Comparison of ENCODE assay signal across 2 cellular contexts in the genomic region with DNA sequence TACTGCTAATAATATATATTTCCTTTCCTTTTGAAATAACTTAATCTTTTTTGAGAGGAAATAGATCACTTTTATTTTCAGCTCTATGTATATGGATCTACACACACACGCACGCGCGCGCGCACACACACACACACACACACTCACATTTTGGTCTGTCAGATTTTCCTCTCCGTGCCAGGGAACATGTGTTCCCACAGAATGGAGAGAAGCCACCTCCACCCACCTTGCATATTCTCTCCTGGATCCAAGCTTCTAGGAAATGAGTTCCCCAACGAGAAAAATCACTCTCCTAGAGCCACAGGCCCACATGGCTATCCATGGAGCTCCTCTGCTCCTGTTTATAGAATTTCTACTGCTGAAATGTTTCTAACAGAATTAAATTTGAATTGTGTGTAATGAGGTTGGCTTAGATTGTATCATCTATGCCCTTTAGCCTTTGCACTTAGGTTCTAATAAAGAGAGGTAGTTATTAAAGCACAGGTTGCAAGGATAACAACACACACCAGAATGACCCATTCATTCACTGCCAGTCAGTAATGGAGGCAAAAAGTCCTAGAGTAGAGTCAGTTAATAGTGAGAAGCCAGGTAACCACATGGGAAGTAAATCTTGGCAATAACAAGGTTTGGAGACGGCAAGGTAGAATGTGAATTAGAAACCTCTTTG.
A peak's percentile ranks its signal among the peaks of the same experiment; 100 is the strongest.
TF ChIP-seq lines count a peak whose summit lies in the region.

No MANE protein-coding gene starts in this region.

TF ChIP-seq in liver, 16 proteins besides CTCF, POLR2A, EP300 and RAD21:
- peak; percentile 23 to 50 for TF ChIP-seq HNF4A (conservative IDR thresholded peaks at IDR 0.05)
- no peak for TF ChIP-seq JUND (IDR thresholded peaks at IDR 0.05)

TF ChIP-seq in HepG2, 621 proteins besides CTCF, POLR2A, EP300 and RAD21:
- TF ChIP-seq, protein P1, sequence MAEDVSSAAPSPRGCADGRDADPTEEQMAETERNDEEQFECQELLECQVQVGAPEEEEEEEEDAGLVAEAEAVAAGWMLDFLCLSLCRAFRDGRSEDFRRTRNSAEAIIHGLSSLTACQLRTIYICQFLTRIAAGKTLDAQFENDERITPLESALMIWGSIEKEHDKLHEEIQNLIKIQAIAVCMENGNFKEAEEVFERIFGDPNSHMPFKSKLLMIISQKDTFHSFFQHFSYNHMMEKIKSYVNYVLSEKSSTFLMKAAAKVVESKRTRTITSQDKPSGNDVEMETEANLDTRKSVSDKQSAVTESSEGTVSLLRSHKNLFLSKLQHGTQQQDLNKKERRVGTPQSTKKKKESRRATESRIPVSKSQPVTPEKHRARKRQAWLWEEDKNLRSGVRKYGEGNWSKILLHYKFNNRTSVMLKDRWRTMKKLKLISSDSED (CRISPR knock-in tag; IDR thresholded peaks at IDR 0.05): no peak
- no peak for TF ChIP-seq MED8 (CRISPR knock-in tag; IDR thresholded peaks at IDR 0.05; ENCODE audit: insufficient replicate concordance)
- TF ChIP-seq RNF2 (conservative IDR thresholded peaks at IDR 0.05; ENCODE audit: low read depth): no peak
- TF ChIP-seq SRSF1 (optimal IDR thresholded peaks at IDR 0.05; ENCODE audit: low read depth, low read length): no peak
- TF ChIP-seq, protein P2, sequence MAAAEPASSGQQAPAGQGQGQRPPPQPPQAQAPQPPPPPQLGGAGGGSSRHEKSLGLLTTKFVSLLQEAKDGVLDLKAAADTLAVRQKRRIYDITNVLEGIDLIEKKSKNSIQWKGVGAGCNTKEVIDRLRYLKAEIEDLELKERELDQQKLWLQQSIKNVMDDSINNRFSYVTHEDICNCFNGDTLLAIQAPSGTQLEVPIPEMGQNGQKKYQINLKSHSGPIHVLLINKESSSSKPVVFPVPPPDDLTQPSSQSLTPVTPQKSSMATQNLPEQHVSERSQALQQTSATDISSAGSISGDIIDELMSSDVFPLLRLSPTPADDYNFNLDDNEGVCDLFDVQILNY (CRISPR knock-in tag; conservative IDR thresholded peaks at IDR 0.05): no peak
- no peak for TF ChIP-seq IRF2 (CRISPR knock-in tag; IDR thresholded peaks at IDR 0.05)
- no peak for TF ChIP-seq HNRNPUL1 (IDR thresholded peaks at IDR 0.05; ENCODE audit: low read depth, low read length)
- no peak for TF ChIP-seq ZIK1 (CRISPR knock-in tag; IDR thresholded peaks at IDR 0.05; ENCODE audit: borderline replicate concordance, low read depth)
- no peak for TF ChIP-seq ZNF496 (CRISPR knock-in tag; IDR thresholded peaks at IDR 0.05; ENCODE audit: insufficient replicate concordance)
- TF ChIP-seq, protein P3, sequence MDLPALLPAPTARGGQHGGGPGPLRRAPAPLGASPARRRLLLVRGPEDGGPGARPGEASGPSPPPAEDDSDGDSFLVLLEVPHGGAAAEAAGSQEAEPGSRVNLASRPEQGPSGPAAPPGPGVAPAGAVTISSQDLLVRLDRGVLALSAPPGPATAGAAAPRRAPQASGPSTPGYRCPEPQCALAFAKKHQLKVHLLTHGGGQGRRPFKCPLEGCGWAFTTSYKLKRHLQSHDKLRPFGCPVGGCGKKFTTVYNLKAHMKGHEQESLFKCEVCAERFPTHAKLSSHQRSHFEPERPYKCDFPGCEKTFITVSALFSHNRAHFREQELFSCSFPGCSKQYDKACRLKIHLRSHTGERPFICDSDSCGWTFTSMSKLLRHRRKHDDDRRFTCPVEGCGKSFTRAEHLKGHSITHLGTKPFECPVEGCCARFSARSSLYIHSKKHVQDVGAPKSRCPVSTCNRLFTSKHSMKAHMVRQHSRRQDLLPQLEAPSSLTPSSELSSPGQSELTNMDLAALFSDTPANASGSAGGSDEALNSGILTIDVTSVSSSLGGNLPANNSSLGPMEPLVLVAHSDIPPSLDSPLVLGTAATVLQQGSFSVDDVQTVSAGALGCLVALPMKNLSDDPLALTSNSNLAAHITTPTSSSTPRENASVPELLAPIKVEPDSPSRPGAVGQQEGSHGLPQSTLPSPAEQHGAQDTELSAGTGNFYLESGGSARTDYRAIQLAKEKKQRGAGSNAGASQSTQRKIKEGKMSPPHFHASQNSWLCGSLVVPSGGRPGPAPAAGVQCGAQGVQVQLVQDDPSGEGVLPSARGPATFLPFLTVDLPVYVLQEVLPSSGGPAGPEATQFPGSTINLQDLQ (CRISPR knock-in tag; IDR thresholded peaks at IDR 0.05): no peak
- TF ChIP-seq YEATS4 (CRISPR knock-in tag; IDR thresholded peaks at IDR 0.05; ENCODE audit: borderline replicate concordance): no peak
- TF ChIP-seq, protein P4, sequence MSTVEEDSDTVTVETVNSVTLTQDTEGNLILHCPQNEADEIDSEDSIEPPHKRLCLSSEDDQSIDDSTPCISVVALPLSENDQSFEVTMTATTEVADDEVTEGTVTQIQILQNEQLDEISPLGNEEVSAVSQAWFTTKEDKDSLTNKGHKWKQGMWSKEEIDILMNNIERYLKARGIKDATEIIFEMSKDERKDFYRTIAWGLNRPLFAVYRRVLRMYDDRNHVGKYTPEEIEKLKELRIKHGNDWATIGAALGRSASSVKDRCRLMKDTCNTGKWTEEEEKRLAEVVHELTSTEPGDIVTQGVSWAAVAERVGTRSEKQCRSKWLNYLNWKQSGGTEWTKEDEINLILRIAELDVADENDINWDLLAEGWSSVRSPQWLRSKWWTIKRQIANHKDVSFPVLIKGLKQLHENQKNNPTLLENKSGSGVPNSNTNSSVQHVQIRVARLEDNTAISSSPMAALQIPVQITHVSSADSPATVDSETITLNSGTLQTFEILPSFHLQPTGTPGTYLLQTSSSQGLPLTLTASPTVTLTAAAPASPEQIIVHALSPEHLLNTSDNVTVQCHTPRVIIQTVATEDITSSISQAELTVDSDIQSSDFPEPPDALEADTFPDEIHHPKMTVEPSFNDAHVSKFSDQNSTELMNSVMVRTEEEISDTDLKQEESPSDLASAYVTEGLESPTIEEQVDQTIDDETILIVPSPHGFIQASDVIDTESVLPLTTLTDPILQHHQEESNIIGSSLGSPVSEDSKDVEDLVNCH (CRISPR knock-in tag; IDR thresholded peaks at IDR 0.05): no peak
- TF ChIP-seq FOXK1 (CRISPR knock-in tag; IDR thresholded peaks at IDR 0.05; ENCODE audit: borderline replicate concordance, low read depth): no peak
- TF ChIP-seq, protein P5, sequence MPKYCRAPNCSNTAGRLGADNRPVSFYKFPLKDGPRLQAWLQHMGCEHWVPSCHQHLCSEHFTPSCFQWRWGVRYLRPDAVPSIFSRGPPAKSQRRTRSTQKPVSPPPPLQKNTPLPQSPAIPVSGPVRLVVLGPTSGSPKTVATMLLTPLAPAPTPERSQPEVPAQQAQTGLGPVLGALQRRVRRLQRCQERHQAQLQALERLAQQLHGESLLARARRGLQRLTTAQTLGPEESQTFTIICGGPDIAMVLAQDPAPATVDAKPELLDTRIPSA (CRISPR knock-in tag; IDR thresholded peaks at IDR 0.05; ENCODE audit: borderline replicate concordance): no peak
- TF ChIP-seq ZSCAN29 (CRISPR knock-in tag; conservative IDR thresholded peaks at IDR 0.05): no peak
- TF ChIP-seq TARDBP (CRISPR knock-in tag; IDR thresholded peaks at IDR 0.05): no peak
- no peak for TF ChIP-seq CEBPG (CRISPR knock-in tag; IDR thresholded peaks at IDR 0.05)
- TF ChIP-seq, protein P6, sequence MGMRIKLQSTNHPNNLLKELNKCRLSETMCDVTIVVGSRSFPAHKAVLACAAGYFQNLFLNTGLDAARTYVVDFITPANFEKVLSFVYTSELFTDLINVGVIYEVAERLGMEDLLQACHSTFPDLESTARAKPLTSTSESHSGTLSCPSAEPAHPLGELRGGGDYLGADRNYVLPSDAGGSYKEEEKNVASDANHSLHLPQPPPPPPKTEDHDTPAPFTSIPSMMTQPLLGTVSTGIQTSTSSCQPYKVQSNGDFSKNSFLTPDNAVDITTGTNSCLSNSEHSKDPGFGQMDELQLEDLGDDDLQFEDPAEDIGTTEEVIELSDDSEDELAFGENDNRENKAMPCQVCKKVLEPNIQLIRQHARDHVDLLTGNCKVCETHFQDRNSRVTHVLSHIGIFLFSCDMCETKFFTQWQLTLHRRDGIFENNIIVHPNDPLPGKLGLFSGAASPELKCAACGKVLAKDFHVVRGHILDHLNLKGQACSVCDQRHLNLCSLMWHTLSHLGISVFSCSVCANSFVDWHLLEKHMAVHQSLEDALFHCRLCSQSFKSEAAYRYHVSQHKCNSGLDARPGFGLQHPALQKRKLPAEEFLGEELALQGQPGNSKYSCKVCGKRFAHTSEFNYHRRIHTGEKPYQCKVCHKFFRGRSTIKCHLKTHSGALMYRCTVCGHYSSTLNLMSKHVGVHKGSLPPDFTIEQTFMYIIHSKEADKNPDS (CRISPR knock-in tag; IDR thresholded peaks at IDR 0.05): no peak
- TF ChIP-seq PLRG1 (conservative IDR thresholded peaks at IDR 0.05): no peak
- no peak for TF ChIP-seq ZNF367 (CRISPR knock-in tag; IDR thresholded peaks at IDR 0.05; ENCODE audit: borderline replicate concordance)
